17 cellular contexts compared by ENCODE assay signal in the genomic region with DNA sequence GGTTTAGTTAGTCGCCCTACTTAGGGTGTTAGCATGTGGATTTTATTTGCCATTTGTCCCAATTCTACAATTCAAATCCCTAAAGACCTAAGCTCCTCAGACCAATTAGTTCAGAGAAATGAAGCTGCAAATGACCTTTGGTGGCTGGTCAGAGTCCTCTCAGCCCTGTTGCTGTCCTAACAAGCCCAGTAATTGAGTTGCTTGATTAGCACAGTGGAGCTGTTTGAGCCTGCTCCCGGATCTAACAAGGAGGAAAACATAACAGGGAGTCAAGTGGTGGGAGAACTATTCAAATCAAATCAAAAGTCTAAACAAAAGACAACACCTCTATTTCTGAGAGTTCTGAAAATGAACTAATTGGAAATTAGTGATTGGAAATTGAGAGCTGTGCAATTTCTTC. TPM values are rescaled to one million over a fixed set of nuclear protein-coding genes. Genes with fewer than 3 reads are reported as not detected.
"Had no signal": no experiment of that assay in that cellular context is flagged by ENCODE, and none has a peak within 500 bp of the region (broad histone marks: within the 10 kb centered on the region; RNA-seq: fewer than 3 reads in every experiment).

No MANE protein-coding gene starts in this region.

- H3K4me1 ChIP-seq: colonic mucosa, foreskin keratinocyte, psoas muscle, sigmoid colon, tibial nerve, upper lobe of right lung had no signal

- H3K27ac ChIP-seq: colonic mucosa, foreskin keratinocyte, neutrophil, psoas muscle, sigmoid colon, skin epidermis, tibial nerve, upper lobe of right lung had no signal

- H3K9me3 Mint-ChIP-seq: natural killer cell had no signal

- H3K27me3 ChIP-seq: colonic mucosa, foreskin keratinocyte, neutrophil, sigmoid colon, tibial nerve, upper lobe of right lung had no signal

- DNase-seq: caudate nucleus; colonic mucosa; dermis blood vessel endothelial cell; erythroblast; foreskin keratinocyte; kidney; left cardiac atrium; mucosa of descending colon; natural killer cell; psoas muscle; sigmoid colon; stimulated activated CD4-positive, alpha-beta T cell treated with anti-CD3 and anti-CD28 coated beads, Interleukin-12 subunit alpha, Interleukin-12 subunit beta, amount 100 ng/mL, for 4 hours; stimulated activated naive CD4-positive, alpha-beta T cell treated with Interleukin-2 at 50 U/mL for 16 hours; upper lobe of right lung had no signal

- H3K9me3 ChIP-seq: colonic mucosa, mucosa of descending colon, neutrophil, psoas muscle, sigmoid colon, tibial nerve, upper lobe of right lung had no signal

- H3K4me3 ChIP-seq: colonic mucosa, mucosa of descending colon, psoas muscle, sigmoid colon, skin epidermis, tibial nerve, upper lobe of right lung had no signal

- H3K27ac Mint-ChIP-seq: natural killer cell had no signal

- ATAC-seq: foreskin keratinocyte, left cardiac atrium, mucosa of descending colon, natural killer cell, psoas muscle, upper lobe of right lung had no signal

- H3K4me3 Mint-ChIP-seq: natural killer cell had no signal

RNA-seq across cellular contexts. Expression of a gene that starts 50.7 kb away (rescaled TPM):
- total RNA-seq: foreskin keratinocyte had no signal
- polyA plus RNA-seq: foreskin keratinocyte had no signal
